1 cellular context compared by ENCODE assay signal in genomic region chr10:21402606-21403083, GRCh38.
TF ChIP-seq lines count a peak whose summit lies in the region.

No MANE protein-coding gene starts in this region.

TF ChIP-seq in HEK293, 187 proteins besides CTCF, POLR2A, EP300 and RAD21 (continued from another document):
- no peak for TF ChIP-seq REST (tag by site-specific recombination; IDR thresholded peaks at IDR 0.05)
- no peak; the same call in 1 of the 2 replicates for TF ChIP-seq ZNF629 (tag by site-specific recombination; IDR thresholded peaks at IDR 0.05)
- TF ChIP-seq FEZF1 (tag by site-specific recombination; IDR thresholded peaks at IDR 0.05) = peak; percentile 62
- no peak for TF ChIP-seq RBAK (tag by site-specific recombination; IDR thresholded peaks at IDR 0.05)
- no peak for TF ChIP-seq ZSCAN16 (tag by site-specific recombination; IDR thresholded peaks at IDR 0.05)
- TF ChIP-seq ZNF133 (tag by site-specific recombination; IDR thresholded peaks at IDR 0.05) = no peak
- TF ChIP-seq ZNF2 (tag by site-specific recombination; IDR thresholded peaks at IDR 0.05) = no peak
- TF ChIP-seq YY2 (tag by site-specific recombination; IDR thresholded peaks at IDR 0.05) = no peak
- no peak for TF ChIP-seq ZSCAN4 (tag by site-specific recombination; IDR thresholded peaks at IDR 0.05)
- TF ChIP-seq, protein P1, sequence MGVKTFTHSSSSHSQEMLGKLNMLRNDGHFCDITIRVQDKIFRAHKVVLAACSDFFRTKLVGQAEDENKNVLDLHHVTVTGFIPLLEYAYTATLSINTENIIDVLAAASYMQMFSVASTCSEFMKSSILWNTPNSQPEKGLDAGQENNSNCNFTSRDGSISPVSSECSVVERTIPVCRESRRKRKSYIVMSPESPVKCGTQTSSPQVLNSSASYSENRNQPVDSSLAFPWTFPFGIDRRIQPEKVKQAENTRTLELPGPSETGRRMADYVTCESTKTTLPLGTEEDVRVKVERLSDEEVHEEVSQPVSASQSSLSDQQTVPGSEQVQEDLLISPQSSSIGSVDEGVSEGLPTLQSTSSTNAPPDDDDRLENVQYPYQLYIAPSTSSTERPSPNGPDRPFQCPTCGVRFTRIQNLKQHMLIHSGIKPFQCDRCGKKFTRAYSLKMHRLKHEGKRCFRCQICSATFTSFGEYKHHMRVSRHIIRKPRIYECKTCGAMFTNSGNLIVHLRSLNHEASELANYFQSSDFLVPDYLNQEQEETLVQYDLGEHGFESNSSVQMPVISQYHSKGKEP (tag by site-specific recombination; IDR thresholded peaks at IDR 0.05) = peak; percentile 81
- no peak for TF ChIP-seq GFI1B (tag by site-specific recombination; IDR thresholded peaks at IDR 0.05)
- no peak for TF ChIP-seq ZNF548 (tag by site-specific recombination; IDR thresholded peaks at IDR 0.05)
- no peak for TF ChIP-seq SP3 (tag by site-specific recombination; IDR thresholded peaks at IDR 0.05)
- TF ChIP-seq HOXD13 (CRISPR knock-in tag; IDR thresholded peaks at IDR 0.05; ENCODE audit: borderline replicate concordance) = no peak
- no peak for TF ChIP-seq ZNF350 (tag by site-specific recombination; IDR thresholded peaks at IDR 0.05)
- no peak for TF ChIP-seq MYNN (tag by site-specific recombination; IDR thresholded peaks at IDR 0.05; ENCODE audit: borderline replicate concordance)
- no peak for TF ChIP-seq ZNF341 (tag by site-specific recombination; IDR thresholded peaks at IDR 0.05; ENCODE audit: low read depth)
- TF ChIP-seq ZNF514 (tag by site-specific recombination; IDR thresholded peaks at IDR 0.05) = no peak
- 0 out of 2 replicates have a peak, but pooled peaks have one; percentile 21 for TF ChIP-seq ZBTB8A (tag by site-specific recombination; IDR thresholded peaks at IDR 0.05)
- no peak for TF ChIP-seq ZNF214 (tag by site-specific recombination; IDR thresholded peaks at IDR 0.05; ENCODE audit: borderline replicate concordance)
- TF ChIP-seq ZNF223 (tag by site-specific recombination; IDR thresholded peaks at IDR 0.05) = no peak
- TF ChIP-seq ZNF398 (tag by site-specific recombination; IDR thresholded peaks at IDR 0.05) = 0 out of 2 replicates have a peak, but pooled peaks have one; percentile 25
- TF ChIP-seq GLIS1 (tag by site-specific recombination; IDR thresholded peaks at IDR 0.05) = 0 out of 2 replicates have a peak, but pooled peaks have one; percentile 5
TF ChIP-seq in HEK293: peak in this region for 19.
